Comparison of ENCODE assay signal across 24 cellular contexts in the genomic region with DNA sequence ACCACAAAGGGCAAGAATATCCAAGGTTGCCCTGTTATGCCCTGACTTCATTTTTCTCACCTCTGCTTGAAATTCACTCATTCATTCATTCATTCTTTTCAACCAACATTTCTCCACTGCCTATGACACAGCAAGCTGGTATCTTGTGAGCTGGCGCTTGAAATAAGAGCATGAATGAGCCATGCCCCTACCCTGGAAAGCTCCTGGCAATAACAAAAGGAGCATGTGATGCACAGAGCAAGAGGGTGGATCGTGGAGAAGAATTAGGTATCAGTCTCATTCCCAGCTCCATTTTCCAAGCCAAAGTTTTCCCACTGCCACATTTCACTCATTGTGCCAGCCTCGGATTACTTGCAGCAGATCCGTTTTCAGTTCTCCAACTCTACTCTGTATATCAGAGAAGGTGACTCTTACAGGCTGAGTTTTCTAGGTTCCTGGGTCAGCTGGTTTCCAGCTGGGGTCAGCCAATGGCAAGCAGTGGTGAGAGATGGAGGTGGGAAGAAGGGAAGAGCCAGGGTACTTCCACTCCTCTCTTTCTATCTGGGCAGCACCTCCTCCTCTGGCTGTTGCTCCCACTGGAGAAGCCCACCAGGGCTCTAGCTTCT.
DNase-seq lines count a peak whose midpoint lies in the region; ATAC-seq, FAIRE-seq and TF ChIP-seq lines count a peak whose summit lies in the region.
"Had no signal": no experiment of that assay in that cellular context is flagged by ENCODE, and none has a peak within 500 bp of the region (broad histone marks: within the 10 kb centered on the region; RNA-seq: fewer than 3 reads in every experiment).

No MANE protein-coding gene starts in this region.

- H3K27me3 ChIP-seq in BLaER1 = no peaks in the 10 kb centered on the region
- no peaks in the 10 kb centered on the region for H3K27me3 ChIP-seq in foreskin keratinocyte
- H3K27me3 ChIP-seq: colonic mucosa, upper lobe of right lung had no signal

- H3K36me3 Mint-ChIP-seq in WTC11 = peaks cover 7% of the 10 kb centered on the region

- FAIRE-seq in H54 (lab: Jason Lieb, UNC) = peak; percentile 82
- FAIRE-seq: RCC 7860 had no signal

- TF ChIP-seq POLR2A in H54 (IDR thresholded peaks at IDR 0.05; ENCODE audit: low read depth, low read length) (no peak), erythroblast (IDR thresholded peaks at IDR 0.05; ENCODE audit: low read length) (no peak)

- ATAC-seq in WTC11 = peak; percentile 48; the same call in 1 of the 2 replicates
- peak; percentile 84 for ATAC-seq in foreskin keratinocyte
- no peak for ATAC-seq in HG02623 (IDR thresholded peaks at IDR 0.05; ENCODE audit: unreplicated experiment)
- ATAC-seq: CD8-positive, alpha-beta T cell; upper lobe of right lung had no signal

- H3K9ac ChIP-seq in BLaER1 = no peak overlapping the region
- H3K9ac ChIP-seq: parathyroid adenoma had no signal

- no peak for TF ChIP-seq CTCF in WTC11 (IDR thresholded peaks at IDR 0.05)
- no peak for TF ChIP-seq CTCF in foreskin keratinocyte (conservative IDR thresholded peaks at IDR 0.05)

- no peak overlapping the region for H3K27ac Mint-ChIP-seq in WTC11
- H3K27ac Mint-ChIP-seq: CD8-positive, alpha-beta T cell; immature natural killer cell had no signal

- H3K4me1 Mint-ChIP-seq in WTC11 = peaks cover 6% of the 10 kb centered on the region; the same call in 1 of the 2 replicates

- peaks cover 10% of the 10 kb centered on the region for H3K4me1 ChIP-seq in BLaER1
- no peaks in the 10 kb centered on the region for H3K4me1 ChIP-seq in foreskin keratinocyte
- H3K4me1 ChIP-seq: colonic mucosa, parathyroid adenoma, upper lobe of right lung had no signal

- H3K4me2 ChIP-seq in BLaER1 = peak overlapping the region; percentile 39

- H3K36me3 ChIP-seq in BLaER1 = no peaks in the 10 kb centered on the region
- H3K36me3 ChIP-seq: colonic mucosa had no signal

- H3K9me3 Mint-ChIP-seq in WTC11 = no peaks in the 10 kb centered on the region
- H3K9me3 Mint-ChIP-seq: CD8-positive, alpha-beta T cell; immature natural killer cell; naive B cell had no signal

- H3K27ac ChIP-seq in BLaER1 (no peak overlapping the region), foreskin keratinocyte (no peak overlapping the region)
- H3K27ac ChIP-seq: colonic mucosa, parathyroid adenoma, skin epidermis, upper lobe of right lung, VCaP had no signal

- H4K20me1 ChIP-seq in BLaER1 = no peaks in the 10 kb centered on the region

- no peak overlapping the region for H3K4me3 ChIP-seq in BLaER1
- H3K4me3 ChIP-seq: colonic mucosa, lung, skin epidermis, upper lobe of right lung had no signal

- H3K9me3 ChIP-seq in BLaER1 = no peaks in the 10 kb centered on the region
- H3K9me3 ChIP-seq: colonic mucosa, upper lobe of right lung had no signal

- H3K27me3 Mint-ChIP-seq in WTC11 (ENCODE audit: low read depth) = no peaks in the 10 kb centered on the region
- H3K27me3 Mint-ChIP-seq: naive B cell had no signal

- no peak overlapping the region for H3K4me3 Mint-ChIP-seq in WTC11
- H3K4me3 Mint-ChIP-seq: CD8-positive, alpha-beta T cell; immature natural killer cell; naive B cell had no signal

- CTCF ChIA-PET in WTC11 (lab: Charles Lee) = interaction anchor here (0.6 kb wide), 1 partner anchor 111 kb away, joined by 3 read pairs; no protein-coding TSS in a partner anchor

- POLR2A ChIA-PET in WTC11 (lab: Charles Lee) = no interaction called here

- peak; percentile 12 for DNase-seq in H54 (ENCODE audit: insufficient read length, low spot score)
- no peak for DNase-seq in WTC11 (ENCODE audit: low spot score)
- DNase-seq in foreskin keratinocyte = peak; percentile 28 to 60
- DNase-seq in erythroblast (lab: John Stamatoyannopoulos, UW) = no peak
- DNase-seq in SKM-1 treated with dmso at 0.1 percent for 144 hours (lab: John Stamatoyannopoulos, UW; ENCODE audit: unreplicated experiment) = no peak
- no peak for DNase-seq in T-helper 1 cell
- DNase-seq: activated CD4-positive, alpha-beta T cell treated with anti-CD3 and anti-CD28 coated beads, Interleukin-2, amount 50 U/mL, for 4 hours; activated naive CD4-positive, alpha-beta T cell treated with anti-CD3 and anti-CD28 coated beads, Interleukin-2, amount 50 U/mL, for 16 hours; activated T-cell treated with anti-CD3 and anti-CD28 coated beads for 4 hours; CD8-positive, alpha-beta T cell; colonic mucosa; DMS79; immature natural killer cell; KG1; naive B cell; stimulated activated CD4-positive, alpha-beta T cell treated with anti-CD3 and anti-CD28 coated beads, Interleukin-2, amount 100 ng/mL, for 48 hours; upper lobe of right lung had no signal

TF ChIP-seq in WTC11, 78 proteins besides CTCF, POLR2A, EP300 and RAD21:
- TF ChIP-seq MYBL2 (CRISPR knock-in tag; IDR thresholded peaks at IDR 0.05) = no peak
- no peak for TF ChIP-seq ZNF219 (CRISPR knock-in tag; IDR thresholded peaks at IDR 0.05; ENCODE audit: borderline replicate concordance)
- no peak for TF ChIP-seq GRHL2 (CRISPR knock-in tag; IDR thresholded peaks at IDR 0.05; ENCODE audit: insufficient replicate concordance, severe bottlenecking)
- no peak for TF ChIP-seq ESRRA (CRISPR knock-in tag; IDR thresholded peaks at IDR 0.05; ENCODE audit: borderline replicate concordance)
- TF ChIP-seq ZNF138 (CRISPR knock-in tag; conservative IDR thresholded peaks at IDR 0.05) = no peak
- no peak for TF ChIP-seq RELA (CRISPR knock-in tag; IDR thresholded peaks at IDR 0.05; ENCODE audit: borderline replicate concordance)
- TF ChIP-seq TEAD4 (CRISPR knock-in tag; IDR thresholded peaks at IDR 0.05) = no peak
- TF ChIP-seq, protein P1, sequence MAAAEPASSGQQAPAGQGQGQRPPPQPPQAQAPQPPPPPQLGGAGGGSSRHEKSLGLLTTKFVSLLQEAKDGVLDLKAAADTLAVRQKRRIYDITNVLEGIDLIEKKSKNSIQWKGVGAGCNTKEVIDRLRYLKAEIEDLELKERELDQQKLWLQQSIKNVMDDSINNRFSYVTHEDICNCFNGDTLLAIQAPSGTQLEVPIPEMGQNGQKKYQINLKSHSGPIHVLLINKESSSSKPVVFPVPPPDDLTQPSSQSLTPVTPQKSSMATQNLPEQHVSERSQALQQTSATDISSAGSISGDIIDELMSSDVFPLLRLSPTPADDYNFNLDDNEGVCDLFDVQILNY (CRISPR knock-in tag; IDR thresholded peaks at IDR 0.05) = no peak
- TF ChIP-seq SP1 (CRISPR knock-in tag; conservative IDR thresholded peaks at IDR 0.05) = no peak

Comparison
In these comparisons a context has a peak if more than half of its experiments do, and no peak if none do; other contexts are left out.
1. DNase-seq: peak in H54 (single experiment) and foreskin keratinocyte (2 of 2); none in WTC11 (single experiment), erythroblast (0 of 2), SKM-1 treated with dmso at 0.1 percent for 144 hours (single experiment) and T-helper 1 cell (0 of 5).